25 cellular contexts compared by ENCODE assay signal in genomic region chr1:197453376-197454058, GRCh38.
"Had no signal": no experiment of that assay in that cellular context is flagged by ENCODE, and none has a peak within 500 bp of the region (broad histone marks: within the 10 kb centered on the region; RNA-seq: fewer than 3 reads in every experiment).

No MANE protein-coding gene starts in this region.

- H3K9me3 Mint-ChIP-seq: activated B cell treated with CpG ODN at 0.5 μM for 24 hours; activated CD4-positive, alpha-beta memory T cell treated with anti-CD3 and anti-CD28 coated beads for 36 hours; activated CD4-positive, alpha-beta T cell treated with anti-CD3 and anti-CD28 coated beads, Interleukin-2, amount 10 ng/mL, durations not matched to agents 7 days and 5 days; activated naive CD4-positive, alpha-beta T cell treated with anti-CD3 and anti-CD28 coated beads for 36 hours; activated T-cell treated with anti-CD3 and anti-CD28 coated beads, Interleukin-2, amount 50 U/mL, for 4 hours; T-helper 1 cell treated with Interleukin-12 subunit alpha and Interleukin-12 subunit beta and Interleukin-4 antibody, amounts not matched to agents 30 μg/mL and 1 μg/mL, for 36 hours had no signal

- H3K4me3 Mint-ChIP-seq: activated B cell treated with CpG ODN at 0.5 μM for 24 hours; activated CD4-positive, alpha-beta memory T cell treated with anti-CD3 and anti-CD28 coated beads for 36 hours; activated CD4-positive, alpha-beta T cell treated with anti-CD3 and anti-CD28 coated beads, Interleukin-2, amount 10 ng/mL, durations not matched to agents 7 days and 5 days; activated naive CD4-positive, alpha-beta T cell treated with anti-CD3 and anti-CD28 coated beads for 36 hours; activated naive CD8-positive, alpha-beta T cell; activated T-cell treated with anti-CD3 and anti-CD28 coated beads, Interleukin-2, amount 50 U/mL, for 4 hours; activated T-helper 17 cell treated with anti-CD3 and anti-CD28 coated beads, Interleukin-2, amount 50 U/mL, for 72 hours; T-helper 1 cell treated with Interleukin-12 subunit alpha and Interleukin-12 subunit beta and Interleukin-4 antibody, amounts not matched to agents 30 μg/mL and 1 μg/mL, for 36 hours had no signal

- H3K36me3 ChIP-seq: MG63, Peyer's patch, SJSA1 had no signal

- H3K4me3 ChIP-seq: MG63, Peyer's patch, SJSA1 had no signal

- H3K4me1 Mint-ChIP-seq: activated B cell treated with CpG ODN at 0.5 μM for 24 hours; activated CD4-positive, alpha-beta T cell treated with anti-CD3 and anti-CD28 coated beads, Interleukin-2, amount 10 ng/mL, durations not matched to agents 7 days and 5 days; activated T-helper 17 cell treated with anti-CD3 and anti-CD28 coated beads, Interleukin-2, amount 50 U/mL, for 72 hours had no signal

- H3K27me3 Mint-ChIP-seq: activated CD4-positive, alpha-beta memory T cell treated with anti-CD3 and anti-CD28 coated beads for 36 hours; activated naive CD8-positive, alpha-beta T cell; activated T-helper 17 cell treated with anti-CD3 and anti-CD28 coated beads, Interleukin-2, amount 50 U/mL, for 72 hours had no signal

- H3K27ac Mint-ChIP-seq: activated B cell treated with CpG ODN at 0.5 μM for 24 hours; activated CD4-positive, alpha-beta memory T cell treated with anti-CD3 and anti-CD28 coated beads for 36 hours; activated CD4-positive, alpha-beta T cell treated with anti-CD3 and anti-CD28 coated beads, Interleukin-2, amount 10 ng/mL, durations not matched to agents 7 days and 5 days; activated naive CD4-positive, alpha-beta T cell treated with anti-CD3 and anti-CD28 coated beads for 36 hours; activated naive CD8-positive, alpha-beta T cell; activated T-helper 17 cell treated with anti-CD3 and anti-CD28 coated beads, Interleukin-2, amount 50 U/mL, for 72 hours; T-helper 1 cell treated with Interleukin-12 subunit alpha and Interleukin-12 subunit beta and Interleukin-4 antibody, amounts not matched to agents 30 μg/mL and 1 μg/mL, for 36 hours had no signal

- H3K27me3 ChIP-seq: MG63, Peyer's patch had no signal

- ATAC-seq: activated T-cell treated with anti-CD3 and anti-CD28 coated beads, Interleukin-2, amount 50 U/mL, for 4 hours; activated T-helper 17 cell treated with anti-CD3 and anti-CD28 coated beads, Interleukin-2, amount 50 U/mL, for 72 hours; SK-N-SH treated with all-trans-retinoic acid at 6 μM for 48 hours had no signal

- H3K27ac ChIP-seq: Peyer's patch, SJSA1 had no signal

- DNase-seq: activated B cell treated with CpG ODN at 0.5 μM for 24 hours; activated CD4-positive, alpha-beta memory T cell treated with anti-CD3 and anti-CD28 coated beads for 36 hours; activated CD4-positive, alpha-beta T cell treated with anti-CD3 and anti-CD28 coated beads for 1 hour; activated CD4-positive, alpha-beta T cell treated with anti-CD3 and anti-CD28 coated beads, Interleukin-2, amount 10 ng/mL, durations not matched to agents 7 days and 5 days; activated CD8-positive, alpha-beta memory T cell treated with anti-CD3 and anti-CD28 coated beads for 24 hours; activated gamma-delta T cell; activated naive CD4-positive, alpha-beta T cell treated with anti-CD3 and anti-CD28 coated beads for 36 hours; activated T-cell treated with anti-CD3 and anti-CD28 coated beads, Interleukin-2, amount 50 U/mL, for 4 hours; MG63; NCI-H1105; NCI-H1436; NCI-H1694 treated with DMSO at 0.1 percent for 48 hours; NCI-H2029 treated with DMSO at 0.1 percent for 48 hours; NCI-H2171 treated with DMSO at 0.1 percent for 48 hours; NCI-H345; NCI-H510A; NCI-H526 treated with DMSO at 0.1 percent for 48 hours; NCI-H82; Peyer's patch; SHP77 had no signal

- H3K36me3 Mint-ChIP-seq: activated CD4-positive, alpha-beta memory T cell treated with anti-CD3 and anti-CD28 coated beads for 36 hours had no signal

- H3K9me3 ChIP-seq: MG63, Peyer's patch, SJSA1 had no signal

- H3K4me1 ChIP-seq: Peyer's patch, SJSA1 had no signal
